ENCODE assay signal across 8 cellular contexts in genomic region chr10:110356628-110357245, GRCh38. TPM values are rescaled to one million over a fixed set of nuclear protein-coding genes. Genes with fewer than 3 reads are reported as not detected.
A peak's percentile ranks its signal among the peaks of the same experiment; 100 is the strongest.
DNase-seq lines count a peak whose midpoint lies in the region; ATAC-seq lines count a peak whose summit lies in the region.

No MANE protein-coding gene starts in this region.

- H3K27ac Mint-ChIP-seq in IgD-negative memory B cell (peak overlapping the region; percentile 93 to 96 (median 95)), immature natural killer cell (peak overlapping the region in 4 of 6 donors; percentile 44 to 90 (median 58))

- DNase-seq in DMS53 treated with DMSO at 0.1 percent for 48 hours (lab: John Stamatoyannopoulos, UW; ENCODE audit: unreplicated experiment): peak; percentile 80
- DNase-seq in activated T-cell treated with anti-CD3 and anti-CD28 coated beads, Interleukin-2, amount 50 U/mL, for 1 hour: peak; percentile 55
- DNase-seq in immature natural killer cell: peak in 2 of 3 donors; percentile 17 to 68
- DNase-seq in stimulated activated CD8-positive, alpha-beta memory T cell treated with anti-CD3 and anti-CD28 coated beads, Interleukin-7, amount 100 ng/mL, for 4 hours (ENCODE audit: low read depth in 2 of 2): peak; percentile 34 to 52
- DNase-seq in NCI-H146 treated with DMSO at 0.1 percent for 48 hours (lab: John Stamatoyannopoulos, UW; ENCODE audit: unreplicated experiment): no peak
- no peak for DNase-seq in SK-N-DZ (ENCODE audit: low spot score)

- no peaks in the 10 kb centered on the region for H3K9me3 Mint-ChIP-seq in IgD-negative memory B cell
- no peaks in the 10 kb centered on the region for H3K9me3 Mint-ChIP-seq in immature natural killer cell

- H3K27me3 Mint-ChIP-seq in IgD-negative memory B cell: peaks cover 10% of the 10 kb centered on the region
- peaks cover 2 to 6% (median 6%) of the 10 kb centered on the region in 3 donors for H3K27me3 Mint-ChIP-seq in immature natural killer cell (ENCODE audit: low read depth in 3 of 3)

- H3K4me3 Mint-ChIP-seq in IgD-negative memory B cell (peak overlapping the region; percentile 71 to 93 (median 82)), immature natural killer cell (peak overlapping the region in 2 of 5 donors; percentile 12 to 77)

- H3K4me1 Mint-ChIP-seq in IgD-negative memory B cell: peaks cover 30 to 54% (median 47%) of the 10 kb centered on the region in 3 donors
- H3K4me1 Mint-ChIP-seq in immature natural killer cell: peaks cover 7 to 16% of the 10 kb centered on the region in 2 donors

- H3K36me3 Mint-ChIP-seq in IgD-negative memory B cell (no peaks in the 10 kb centered on the region), immature natural killer cell (no peaks in the 10 kb centered on the region)

- ATAC-seq in GM21447 (IDR thresholded peaks at IDR 0.05; ENCODE audit: unreplicated experiment): peak; percentile 74

RNA-seq across cellular contexts. Expression of gene SMNDC1, which starts 52.0 kb away (rescaled TPM):
- polyA plus RNA-seq in IgD-negative memory B cell (20.4 TPM), immature natural killer cell (10 to 100 TPM; 12.3 to 26.4 (median 16.3) TPM)
- 9.5 and 10.3 TPM in 2 replicates for polyA plus RNA-seq in SK-N-DZ (2014; cell fraction: cytosol; rRNA removed)
- polyA plus RNA-seq in SK-N-DZ (2014; cell fraction: nucleus; rRNA removed): 16.1 and 25.1 TPM in 2 replicates

Comparison
In these comparisons a context has a peak if more than half of its experiments do, and no peak if none do; other contexts are left out.
1. DNase-seq: peak in DMS53 treated with DMSO at 0.1 percent for 48 hours (single experiment), activated T-cell treated with anti-CD3 and anti-CD28 coated beads, Interleukin-2, amount 50 U/mL, for 1 hour (single experiment), immature natural killer cell (2 of 3) and stimulated activated CD8-positive, alpha-beta memory T cell treated with anti-CD3 and anti-CD28 coated beads, Interleukin-7, amount 100 ng/mL, for 4 hours (2 of 2); none in NCI-H146 treated with DMSO at 0.1 percent for 48 hours (single experiment) and SK-N-DZ (single experiment).